In the genomic region with DNA sequence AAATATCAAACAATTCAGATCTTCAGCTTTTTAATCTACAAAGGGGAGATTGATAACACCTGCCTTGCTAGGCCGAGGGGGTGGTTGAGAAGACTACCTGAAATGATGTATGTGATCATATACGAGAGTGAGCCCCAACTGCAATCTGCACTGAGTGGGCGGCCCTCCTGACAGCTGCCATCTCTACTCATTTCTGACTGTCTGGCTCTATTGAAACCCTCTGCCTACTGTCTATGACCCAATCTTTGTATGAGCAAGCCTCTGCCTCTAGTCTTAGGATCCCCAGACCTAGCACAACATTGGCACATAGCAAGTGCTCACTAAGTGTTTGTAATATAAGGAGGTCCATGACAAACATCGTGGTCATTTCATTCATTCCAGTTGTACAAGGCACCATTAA, we compare ENCODE assay signal across 1 cellular context.
TF ChIP-seq lines count a peak whose summit lies in the region.

No MANE protein-coding gene starts in this region.

TF ChIP-seq in GM12878, 131 proteins besides CTCF, POLR2A, EP300 and RAD21 (continued from another document):
- TF ChIP-seq, protein P1, sequence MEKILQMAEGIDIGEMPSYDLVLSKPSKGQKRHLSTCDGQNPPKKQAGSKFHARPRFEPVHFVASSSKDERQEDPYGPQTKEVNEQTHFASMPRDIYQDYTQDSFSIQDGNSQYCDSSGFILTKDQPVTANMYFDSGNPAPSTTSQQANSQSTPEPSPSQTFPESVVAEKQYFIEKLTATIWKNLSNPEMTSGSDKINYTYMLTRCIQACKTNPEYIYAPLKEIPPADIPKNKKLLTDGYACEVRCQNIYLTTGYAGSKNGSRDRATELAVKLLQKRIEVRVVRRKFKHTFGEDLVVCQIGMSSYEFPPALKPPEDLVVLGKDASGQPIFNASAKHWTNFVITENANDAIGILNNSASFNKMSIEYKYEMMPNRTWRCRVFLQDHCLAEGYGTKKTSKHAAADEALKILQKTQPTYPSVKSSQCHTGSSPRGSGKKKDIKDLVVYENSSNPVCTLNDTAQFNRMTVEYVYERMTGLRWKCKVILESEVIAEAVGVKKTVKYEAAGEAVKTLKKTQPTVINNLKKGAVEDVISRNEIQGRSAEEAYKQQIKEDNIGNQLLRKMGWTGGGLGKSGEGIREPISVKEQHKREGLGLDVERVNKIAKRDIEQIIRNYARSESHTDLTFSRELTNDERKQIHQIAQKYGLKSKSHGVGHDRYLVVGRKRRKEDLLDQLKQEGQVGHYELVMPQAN (conservative IDR thresholded peaks at IDR 0.05): no peak
- TF ChIP-seq RAD51 (IDR thresholded peaks at IDR 0.05) (no peak), BACH1 (IDR thresholded peaks at IDR 0.05; ENCODE audit: borderline replicate concordance) (no peak), TCF12 (IDR thresholded peaks at IDR 0.05; ENCODE audit: low read depth, low read length) (peak; percentile 57; the same call in 1 of the 2 replicates), POLR2AphosphoS5 (IDR thresholded peaks at IDR 0.05; ENCODE audit: low read length) (no peak), RBBP5 (conservative IDR thresholded peaks at IDR 0.05) (no peak), ZNF274 (IDR thresholded peaks at IDR 0.05; ENCODE audit: insufficient read depth, insufficient read length) (no peak), YY1 (IDR thresholded peaks at IDR 0.05; ENCODE audit: low read depth, low read length) (no peak), TCF3 (IDR thresholded peaks at IDR 0.05; ENCODE audit: borderline replicate concordance, insufficient read depth, low read depth, low read length) (0 out of 2 replicates have a peak, but pooled peaks have one; percentile 31), HDGF (IDR thresholded peaks at IDR 0.05) (no peak), SMAD1 (IDR thresholded peaks at IDR 0.05; ENCODE audit: low read depth, partially characterized antibody) (no peak), TARDBP (IDR thresholded peaks at IDR 0.05; ENCODE audit: borderline replicate concordance) (no peak), STAT3 (IDR thresholded peaks at IDR 0.05; ENCODE audit: low read depth, low read length) (no peak), EGR1 (IDR thresholded peaks at IDR 0.05; ENCODE audit: borderline replicate concordance in 1 of 2, low read depth in 2 of 2, low read length in 2 of 2) (peak in 1 of 2 experiments; percentile 45; a peak in 1 of 3 replicates), SUPT20H (IDR thresholded peaks at IDR 0.05; ENCODE audit: borderline replicate concordance, control insufficient read depth, low read depth, low read length) (no peak)
- TF ChIP-seq, protein P2, sequence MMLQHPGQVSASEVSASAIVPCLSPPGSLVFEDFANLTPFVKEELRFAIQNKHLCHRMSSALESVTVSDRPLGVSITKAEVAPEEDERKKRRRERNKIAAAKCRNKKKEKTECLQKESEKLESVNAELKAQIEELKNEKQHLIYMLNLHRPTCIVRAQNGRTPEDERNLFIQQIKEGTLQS (IDR thresholded peaks at IDR 0.05; ENCODE audit: borderline replicate concordance, extremely low read depth, low read depth, low read length): no peak
- TF ChIP-seq, protein P3, sequence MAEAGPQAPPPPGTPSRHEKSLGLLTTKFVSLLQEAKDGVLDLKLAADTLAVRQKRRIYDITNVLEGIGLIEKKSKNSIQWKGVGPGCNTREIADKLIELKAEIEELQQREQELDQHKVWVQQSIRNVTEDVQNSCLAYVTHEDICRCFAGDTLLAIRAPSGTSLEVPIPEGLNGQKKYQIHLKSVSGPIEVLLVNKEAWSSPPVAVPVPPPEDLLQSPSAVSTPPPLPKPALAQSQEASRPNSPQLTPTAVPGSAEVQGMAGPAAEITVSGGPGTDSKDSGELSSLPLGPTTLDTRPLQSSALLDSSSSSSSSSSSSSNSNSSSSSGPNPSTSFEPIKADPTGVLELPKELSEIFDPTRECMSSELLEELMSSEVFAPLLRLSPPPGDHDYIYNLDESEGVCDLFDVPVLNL (IDR thresholded peaks at IDR 0.05; ENCODE audit: low read depth, low read length): no peak
- TF ChIP-seq, protein P4, sequence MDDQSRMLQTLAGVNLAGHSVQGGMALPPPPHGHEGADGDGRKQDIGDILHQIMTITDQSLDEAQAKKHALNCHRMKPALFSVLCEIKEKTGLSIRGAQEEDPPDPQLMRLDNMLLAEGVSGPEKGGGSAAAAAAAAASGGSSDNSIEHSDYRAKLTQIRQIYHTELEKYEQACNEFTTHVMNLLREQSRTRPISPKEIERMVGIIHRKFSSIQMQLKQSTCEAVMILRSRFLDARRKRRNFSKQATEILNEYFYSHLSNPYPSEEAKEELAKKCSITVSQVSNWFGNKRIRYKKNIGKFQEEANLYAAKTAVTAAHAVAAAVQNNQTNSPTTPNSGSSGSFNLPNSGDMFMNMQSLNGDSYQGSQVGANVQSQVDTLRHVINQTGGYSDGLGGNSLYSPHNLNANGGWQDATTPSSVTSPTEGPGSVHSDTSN (IDR thresholded peaks at IDR 0.05; ENCODE audit: insufficient replicate concordance, low read depth, low read length): peak; percentile 16
- TF ChIP-seq, protein P5, sequence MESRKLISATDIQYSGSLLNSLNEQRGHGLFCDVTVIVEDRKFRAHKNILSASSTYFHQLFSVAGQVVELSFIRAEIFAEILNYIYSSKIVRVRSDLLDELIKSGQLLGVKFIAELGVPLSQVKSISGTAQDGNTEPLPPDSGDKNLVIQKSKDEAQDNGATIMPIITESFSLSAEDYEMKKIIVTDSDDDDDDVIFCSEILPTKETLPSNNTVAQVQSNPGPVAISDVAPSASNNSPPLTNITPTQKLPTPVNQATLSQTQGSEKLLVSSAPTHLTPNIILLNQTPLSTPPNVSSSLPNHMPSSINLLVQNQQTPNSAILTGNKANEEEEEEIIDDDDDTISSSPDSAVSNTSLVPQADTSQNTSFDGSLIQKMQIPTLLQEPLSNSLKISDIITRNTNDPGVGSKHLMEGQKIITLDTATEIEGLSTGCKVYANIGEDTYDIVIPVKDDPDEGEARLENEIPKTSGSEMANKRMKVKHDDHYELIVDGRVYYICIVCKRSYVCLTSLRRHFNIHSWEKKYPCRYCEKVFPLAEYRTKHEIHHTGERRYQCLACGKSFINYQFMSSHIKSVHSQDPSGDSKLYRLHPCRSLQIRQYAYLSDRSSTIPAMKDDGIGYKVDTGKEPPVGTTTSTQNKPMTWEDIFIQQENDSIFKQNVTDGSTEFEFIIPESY (IDR thresholded peaks at IDR 0.05): no peak
- TF ChIP-seq, protein P6, sequence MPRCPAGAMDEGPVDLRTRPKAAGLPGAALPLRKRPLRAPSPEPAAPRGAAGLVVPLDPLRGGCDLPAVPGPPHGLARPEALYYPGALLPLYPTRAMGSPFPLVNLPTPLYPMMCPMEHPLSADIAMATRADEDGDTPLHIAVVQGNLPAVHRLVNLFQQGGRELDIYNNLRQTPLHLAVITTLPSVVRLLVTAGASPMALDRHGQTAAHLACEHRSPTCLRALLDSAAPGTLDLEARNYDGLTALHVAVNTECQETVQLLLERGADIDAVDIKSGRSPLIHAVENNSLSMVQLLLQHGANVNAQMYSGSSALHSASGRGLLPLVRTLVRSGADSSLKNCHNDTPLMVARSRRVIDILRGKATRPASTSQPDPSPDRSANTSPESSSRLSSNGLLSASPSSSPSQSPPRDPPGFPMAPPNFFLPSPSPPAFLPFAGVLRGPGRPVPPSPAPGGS (IDR thresholded peaks at IDR 0.05; ENCODE audit: borderline replicate concordance, insufficient read depth, low read depth, low read length, poor library complexity, severe bottlenecking): peak; percentile 42
- TF ChIP-seq, protein P7, sequence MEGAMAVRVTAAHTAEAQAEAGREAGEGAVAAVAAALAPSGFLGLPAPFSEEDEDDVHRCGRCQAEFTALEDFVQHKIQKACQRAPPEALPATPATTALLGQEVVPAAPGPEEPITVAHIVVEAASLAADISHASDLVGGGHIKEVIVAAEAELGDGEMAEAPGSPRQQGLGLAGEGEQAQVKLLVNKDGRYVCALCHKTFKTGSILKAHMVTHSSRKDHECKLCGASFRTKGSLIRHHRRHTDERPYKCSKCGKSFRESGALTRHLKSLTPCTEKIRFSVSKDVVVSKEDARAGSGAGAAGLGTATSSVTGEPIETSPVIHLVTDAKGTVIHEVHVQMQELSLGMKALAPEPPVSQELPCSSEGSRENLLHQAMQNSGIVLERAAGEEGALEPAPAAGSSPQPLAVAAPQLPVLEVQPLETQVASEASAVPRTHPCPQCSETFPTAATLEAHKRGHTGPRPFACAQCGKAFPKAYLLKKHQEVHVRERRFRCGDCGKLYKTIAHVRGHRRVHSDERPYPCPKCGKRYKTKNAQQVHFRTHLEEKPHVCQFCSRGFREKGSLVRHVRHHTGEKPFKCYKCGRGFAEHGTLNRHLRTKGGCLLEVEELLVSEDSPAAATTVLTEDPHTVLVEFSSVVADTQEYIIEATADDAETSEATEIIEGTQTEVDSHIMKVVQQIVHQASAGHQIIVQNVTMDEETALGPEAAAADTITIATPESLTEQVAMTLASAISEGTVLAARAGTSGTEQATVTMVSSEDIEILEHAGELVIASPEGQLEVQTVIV (IDR thresholded peaks at IDR 0.05; ENCODE audit: borderline replicate concordance, partially characterized antibody): no peak
